Comparison of ENCODE assay signal across 8 cellular contexts in genomic region chr7:69564454-69565417, GRCh38. TPM values are rescaled to one million over a fixed set of nuclear protein-coding genes. Genes with fewer than 3 reads are reported as not detected.
DNase-seq lines count a peak whose midpoint lies in the region; ATAC-seq and TF ChIP-seq lines count a peak whose summit lies in the region.

No MANE protein-coding gene starts in this region.

- no peak overlapping the region for H2AFZ ChIP-seq in fibroblast of lung (ENCODE audit: low read length)

- H3K27ac ChIP-seq in fibroblast of lung (ENCODE audit: insufficient read depth, low read length) (no peak overlapping the region), substantia nigra (ENCODE audit: low read depth, low read length, poor library complexity, severe bottlenecking) (peak overlapping the region; percentile 77)
- no peak overlapping the region for H3K27ac ChIP-seq in effector memory CD4-positive, alpha-beta T cell (ENCODE audit: insufficient read depth, low read length, poor library complexity, severe bottlenecking)

- peaks cover 3% of the 10 kb centered on the region for H3K27me3 Mint-ChIP-seq in activated CD8-positive, alpha-beta T cell treated with anti-CD3 and anti-CD28 coated beads, Interleukin-2, amount 10 ng/mL, durations not matched to agents 7 days and 5 days (ENCODE audit: low read depth)

- TF ChIP-seq CTCF in HFF-Myc (IDR thresholded peaks at IDR 0.05; ENCODE audit: low read depth, low read length, missing control alignments) = no peak
- no peak for TF ChIP-seq CTCF in fibroblast of lung (conservative IDR thresholded peaks at IDR 0.05 in 1 of 2, IDR thresholded peaks at IDR 0.05 in 1 of 2; ENCODE audit: low read depth in 1 of 2, low read length in 2 of 2)
- no peak for TF ChIP-seq CTCF in GM13976 (IDR thresholded peaks at IDR 0.05; ENCODE audit: borderline replicate concordance, control extremely low read depth, extremely low read depth, insufficient read depth, missing control alignments)

- H3K4me3 Mint-ChIP-seq in activated CD8-positive, alpha-beta T cell treated with anti-CD3 and anti-CD28 coated beads, Interleukin-2, amount 10 ng/mL, durations not matched to agents 7 days and 5 days = no peak overlapping the region

- no peaks in the 10 kb centered on the region for H3K36me3 ChIP-seq in fibroblast of lung (ENCODE audit: control insufficient read depth, insufficient read depth, low read length)
- H3K36me3 ChIP-seq in effector memory CD4-positive, alpha-beta T cell (ENCODE audit: control insufficient read depth, insufficient read depth, low read length) = no peaks in the 10 kb centered on the region

- no peak overlapping the region for H3K27ac Mint-ChIP-seq in activated CD8-positive, alpha-beta T cell treated with anti-CD3 and anti-CD28 coated beads, Interleukin-2, amount 10 ng/mL, durations not matched to agents 7 days and 5 days

- H3K79me2 ChIP-seq in fibroblast of lung (ENCODE audit: control insufficient read depth, insufficient read depth, low read length) = no peaks in the 10 kb centered on the region

- no peaks in the 10 kb centered on the region for H4K20me1 ChIP-seq in fibroblast of lung (ENCODE audit: control insufficient read depth, extremely low read depth, insufficient read depth, low read length)

- H3K4me2 ChIP-seq in fibroblast of lung (ENCODE audit: extremely low read depth, insufficient read depth, low read length) = no peak overlapping the region

- CTCF ChIA-PET in activated CD8-positive, alpha-beta T cell treated with anti-CD3 and anti-CD28 coated beads, Interleukin-2, amount 10 ng/mL, durations not matched to agents 7 days and 5 days (lab: Charles Lee) = no interaction called here

- H3K36me3 Mint-ChIP-seq in activated CD8-positive, alpha-beta T cell treated with anti-CD3 and anti-CD28 coated beads, Interleukin-2, amount 10 ng/mL, durations not matched to agents 7 days and 5 days (ENCODE audit: low read depth) = no peaks in the 10 kb centered on the region

- in situ Hi-C loops in GM13976 (cut with MboI; ENCODE audit: low sequenced_read_pairs, unreplicated experiment) = no loop called here

- no peaks in the 10 kb centered on the region for H3K9me3 Mint-ChIP-seq in activated CD8-positive, alpha-beta T cell treated with anti-CD3 and anti-CD28 coated beads, Interleukin-2, amount 10 ng/mL, durations not matched to agents 7 days and 5 days (ENCODE audit: insufficient read depth)

- H3K9ac ChIP-seq in fibroblast of lung (ENCODE audit: insufficient read depth, low read length) = no peak overlapping the region

- H3K27me3 ChIP-seq in fibroblast of lung (ENCODE audit: control insufficient read depth, insufficient read depth, low read length) = no peaks in the 10 kb centered on the region
- no peaks in the 10 kb centered on the region for H3K27me3 ChIP-seq in effector memory CD4-positive, alpha-beta T cell (replicated peaks; ENCODE audit: control insufficient read depth, insufficient read depth, low read length, poor library complexity, severe bottlenecking)

- no peaks in the 10 kb centered on the region for H3K4me1 ChIP-seq in fibroblast of lung (ENCODE audit: control insufficient read depth, extremely low read depth, insufficient read depth, low read length)
- no peaks in the 10 kb centered on the region for H3K4me1 ChIP-seq in effector memory CD4-positive, alpha-beta T cell (ENCODE audit: control insufficient read depth, insufficient read depth, low read length, poor library complexity, severe bottlenecking)

- H3K4me3 ChIP-seq in HFF-Myc (replicated peaks; ENCODE audit: low read depth, low read length) (no peak overlapping the region), fibroblast of lung (replicated peaks in 1 of 4; ENCODE audit: control extremely low read depth in 1 of 4, insufficient read depth in 1 of 4, low read depth in 3 of 4, low read length in 4 of 4) (no peak overlapping the region)
- no peak overlapping the region for H3K4me3 ChIP-seq in effector memory CD4-positive, alpha-beta T cell (ENCODE audit: insufficient read depth, low read depth, low read length, poor library complexity, severe bottlenecking)

- DNase-seq in DMS 273 (lab: John Stamatoyannopoulos, UW; ENCODE audit: unreplicated experiment) (peak; percentile 96), HFF-Myc (ENCODE audit: extremely low read depth, low read depth) (peak; percentile 5), NCI-H2227 treated with DMSO at 0.1 percent for 48 hours (lab: John Stamatoyannopoulos, UW) (peak; percentile 71), fibroblast of lung (ENCODE audit: low read depth in 2 of 2) (peak; percentile 52 to 66), substantia nigra (lab: John Stamatoyannopoulos, UW) (peak in 45 of 49 donors; percentile 4 to 85 (median 47)), GM13976 (ENCODE audit: low spot score) (no peak)
- DNase-seq in effector memory CD4-positive, alpha-beta T cell = no peak
- DNase-seq in activated CD8-positive, alpha-beta T cell treated with anti-CD3 and anti-CD28 coated beads, Interleukin-2, amount 10 ng/mL, durations not matched to agents 7 days and 5 days = no peak

- H3K4me1 Mint-ChIP-seq in activated CD8-positive, alpha-beta T cell treated with anti-CD3 and anti-CD28 coated beads, Interleukin-2, amount 10 ng/mL, durations not matched to agents 7 days and 5 days (ENCODE audit: low read depth) = no peaks in the 10 kb centered on the region

- no peak for ATAC-seq in activated CD8-positive, alpha-beta T cell treated with anti-CD3 and anti-CD28 coated beads, Interleukin-2, amount 10 ng/mL, durations not matched to agents 7 days and 5 days

- POLR2A ChIA-PET in activated CD8-positive, alpha-beta T cell treated with anti-CD3 and anti-CD28 coated beads, Interleukin-2, amount 10 ng/mL, durations not matched to agents 7 days and 5 days (lab: Charles Lee) = no interaction called here

- H3K9me3 ChIP-seq in fibroblast of lung (ENCODE audit: control insufficient read depth, insufficient read depth, low read depth, low read length) = no peaks in the 10 kb centered on the region
- H3K9me3 ChIP-seq in effector memory CD4-positive, alpha-beta T cell (ENCODE audit: control insufficient read depth, low read length) = no peaks in the 10 kb centered on the region

RNA-seq across cellular contexts. Expression of gene AUTS2, which starts 33.5 kb away (rescaled TPM):
- 7.7 and 9.1 TPM in 2 replicates for total RNA-seq in fibroblast of lung
- polyA plus RNA-seq in fibroblast of lung = 0.60 and 2.2 TPM in 2 replicates
- 5.3 and 12.4 TPM in 2 replicates for polyA plus RNA-seq in fibroblast of lung (2012)
- polyA minus RNA-seq in fibroblast of lung (ENCODE audit: low replicate concordance) = 14.5 and 55.9 TPM in 2 replicates
- total RNA-seq in activated CD8-positive, alpha-beta T cell treated with anti-CD3 and anti-CD28 coated beads, Interleukin-2, amount 10 ng/mL, durations not matched to agents 7 days and 5 days = 10 to 100 TPM; 15.2 to 16.3 TPM

Comparison
In these comparisons a context has a peak if more than half of its experiments do, and no peak if none do; other contexts are left out.
1. DNase-seq: peak in DMS 273 (single experiment), HFF-Myc (single experiment), NCI-H2227 treated with DMSO at 0.1 percent for 48 hours (single experiment), fibroblast of lung (2 of 2) and substantia nigra (45 of 49); none in effector memory CD4-positive, alpha-beta T cell (0 of 3), activated CD8-positive, alpha-beta T cell treated with anti-CD3 and anti-CD28 coated beads, Interleukin-2, amount 10 ng/mL, durations not matched to agents 7 days and 5 days (single experiment) and GM13976 (single experiment).